1 cellular context compared by ENCODE assay signal in the genomic region with DNA sequence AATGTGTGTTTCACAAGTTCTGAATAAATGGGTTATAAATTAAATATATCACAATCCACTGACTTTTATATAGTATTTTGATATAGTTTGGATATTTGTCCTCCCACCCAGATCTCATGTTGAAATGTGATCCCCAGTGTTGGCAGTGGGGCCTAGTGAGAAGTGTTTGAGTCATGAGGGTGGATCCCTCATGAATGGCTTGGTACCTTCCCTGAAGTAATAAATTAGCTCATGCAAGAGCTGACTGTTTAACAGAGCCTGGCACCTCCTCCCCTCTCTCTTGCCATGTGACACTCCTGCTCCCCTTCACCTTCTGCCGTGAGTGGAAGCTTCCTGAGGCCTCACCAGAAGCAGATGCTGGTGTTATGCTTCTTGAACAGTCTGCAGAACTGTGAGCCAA.
TF ChIP-seq lines count a peak whose summit lies in the region.

No MANE protein-coding gene starts in this region.

TF ChIP-seq in HCT116, 20 proteins besides CTCF, POLR2A, EP300 and RAD21 (continued from another document):
- no peak for TF ChIP-seq ZNF274 (IDR thresholded peaks at IDR 0.05; ENCODE audit: low read depth, low read length)
- no peak for TF ChIP-seq FOSL1 (IDR thresholded peaks at IDR 0.05; ENCODE audit: low read depth)
